ENCODE assay signal across 8 cellular contexts in genomic region chr2:68319397-68320117, GRCh38. TPM values are rescaled to one million over a fixed set of nuclear protein-coding genes. Genes with fewer than 3 reads are reported as not detected.
DNase-seq lines count a peak whose midpoint lies in the region; ATAC-seq and TF ChIP-seq lines count a peak whose summit lies in the region.

TSS of gene CNRIP1 (minus strand) at chr2:68319949. CDS start at chr2:68319400, 549 bp downstream.

- H3K27ac ChIP-seq in adrenal gland: peak within 1 kb of the TSS; percentile 10 to 91 (median 85)

- H3K4me1 ChIP-seq in adrenal gland (replicated peaks in 1 of 2) (peaks cover 7 to 18% of the 10 kb centered on the region in 2 donors), neuron (ENCODE audit: insufficient read depth, low read length) (peaks cover 15% of the 10 kb centered on the region)

- WGBS in adrenal gland, 4 donors: 0 to 1% (median 0%) methylated on average over 14 to 64 of the region's 64 CpGs

- intact Hi-C loops in adrenal gland (cut with DNase I) (no loop called here), Right ventricle myocardium inferior (cut with DNase I) (loop anchor here (1.0 to 2.0 kb wide), 2 partner anchors 33 to 67 kb away; partner anchors contain the start of gene PPP3R1)

- peak within 1 kb of the TSS; percentile 56 for H3K4me3 Mint-ChIP-seq in activated CD4-positive, alpha-beta T cell treated with anti-CD3 and anti-CD28 coated beads, Interleukin-2, amount 10 ng/mL, durations not matched to agents 7 days and 5 days

- H3K36me3 ChIP-seq in adrenal gland (replicated peaks in 1 of 2): peaks cover 0 to 4% of the 10 kb centered on the region in 2 donors
- H3K36me3 ChIP-seq in neuron (ENCODE audit: insufficient read depth, low read length): peaks cover 13% of the 10 kb centered on the region

- POLR2A ChIA-PET in activated CD4-positive, alpha-beta T cell treated with anti-CD3 and anti-CD28 coated beads, Interleukin-2, amount 10 ng/mL, durations not matched to agents 7 days and 5 days (lab: Charles Lee): no interaction called here

- H3K27me3 ChIP-seq in adrenal gland (no peaks in the 10 kb centered on the region), neuron (ENCODE audit: insufficient read depth, low read length) (no peaks in the 10 kb centered on the region)

- H3K9me3 ChIP-seq in adrenal gland (replicated peaks in 1 of 3): no peaks in the 10 kb centered on the region
- peaks cover 2% of the 10 kb centered on the region for H3K9me3 ChIP-seq in neuron (ENCODE audit: low read length)

- TF ChIP-seq POLR2A in adrenal gland (IDR thresholded peaks at IDR 0.05): peak in 1 of 2 donors; percentile 41

- H3K9me3 Mint-ChIP-seq in activated CD4-positive, alpha-beta T cell treated with anti-CD3 and anti-CD28 coated beads, Interleukin-2, amount 10 ng/mL, durations not matched to agents 7 days and 5 days: no peaks in the 10 kb centered on the region

- H3K4me1 Mint-ChIP-seq in activated CD4-positive, alpha-beta T cell treated with anti-CD3 and anti-CD28 coated beads, Interleukin-2, amount 10 ng/mL, durations not matched to agents 7 days and 5 days: peaks cover 4% of the 10 kb centered on the region

- peaks cover 70% of the 10 kb centered on the region for H3K27me3 Mint-ChIP-seq in activated CD4-positive, alpha-beta T cell treated with anti-CD3 and anti-CD28 coated beads, Interleukin-2, amount 10 ng/mL, durations not matched to agents 7 days and 5 days

- H3K36me3 Mint-ChIP-seq in activated CD4-positive, alpha-beta T cell treated with anti-CD3 and anti-CD28 coated beads, Interleukin-2, amount 10 ng/mL, durations not matched to agents 7 days and 5 days (ENCODE audit: low read depth): peaks cover 2% of the 10 kb centered on the region

- TF ChIP-seq CTCF in adrenal gland (IDR thresholded peaks at IDR 0.05): peak in 1 of 6 experiments; percentile 13

- no peak for DNase-seq in activated CD4-positive, alpha-beta T cell treated with anti-CD3 and anti-CD28 coated beads, Interleukin-2, amount 10 ng/mL, durations not matched to agents 7 days and 5 days
- no peak for DNase-seq in activated CD4-positive, alpha-beta T cell treated with anti-CD3 and anti-CD28 coated beads, Interleukin-2, amount 50 U/mL, for 4 hours
- peak; percentile 10 for DNase-seq in NCI-H2196 treated with DMSO at 0.1 percent for 48 hours (lab: John Stamatoyannopoulos, UW; ENCODE audit: unreplicated experiment)
- DNase-seq in adrenal gland: peak; percentile 53 to 82 (median 62)
- DNase-seq in Right ventricle myocardium inferior (ENCODE audit: missing footprints): peak; percentile 81
- no peak for DNase-seq in HuH-7 (ENCODE audit: low spot score)

- H3K4me3 ChIP-seq in adrenal gland (peak within 1 kb of the TSS; percentile 45 to 73 (median 60)), neuron (ENCODE audit: low read length) (peak within 1 kb of the TSS; percentile 58)

- H2AFZ ChIP-seq in neuron (ENCODE audit: low read depth, low read length): peak within 1 kb of the TSS; percentile 80

- H3K27ac Mint-ChIP-seq in activated CD4-positive, alpha-beta T cell treated with anti-CD3 and anti-CD28 coated beads, Interleukin-2, amount 10 ng/mL, durations not matched to agents 7 days and 5 days: no peak within 1 kb of the TSS

- CTCF ChIA-PET in activated CD4-positive, alpha-beta T cell treated with anti-CD3 and anti-CD28 coated beads, Interleukin-2, amount 10 ng/mL, durations not matched to agents 7 days and 5 days (lab: Charles Lee): interaction anchor here (0.7 to 1.6 kb wide), 2 partner anchors 14 to 27 kb away, joined by 3 read pairs; no protein-coding TSS in a partner anchor

- peak; percentile 83 for ATAC-seq in Right ventricle myocardium inferior
- no peak for ATAC-seq in GM19035 (IDR thresholded peaks at IDR 0.05; ENCODE audit: unreplicated experiment)

RNA-seq across cellular contexts. Expression of gene CNRIP1, which starts in this region (rescaled TPM):
- not detected for total RNA-seq in activated CD4-positive, alpha-beta T cell treated with anti-CD3 and anti-CD28 coated beads, Interleukin-2, amount 10 ng/mL, durations not matched to agents 7 days and 5 days
- total RNA-seq in adrenal gland (10 to 100 TPM in 6 of 8 donors, 1 to 10 TPM in 2; 4.3 to 16.6 (median 13.0) TPM), Right ventricle myocardium inferior (12.5 TPM)
- polyA plus RNA-seq in adrenal gland: 10 to 100 TPM; 12.6 to 15.5 (median 12.6) TPM

Comparison
In these comparisons a context has a peak if more than half of its experiments do, and no peak if none do; other contexts are left out.
1. RNA of gene CNRIP1 (total RNA-seq): 4.3 to 16.6 TPM in adrenal gland and 12.5 TPM in Right ventricle myocardium inferior (single experiment); not detected in activated CD4-positive, alpha-beta T cell treated with anti-CD3 and anti-CD28 coated beads, Interleukin-2, amount 10 ng/mL, durations not matched to agents 7 days and 5 days; every median in the first group is over 4 times any median in the second.
2. DNase-seq: peak in NCI-H2196 treated with DMSO at 0.1 percent for 48 hours (single experiment), adrenal gland (7 of 7) and Right ventricle myocardium inferior (single experiment); none in activated CD4-positive, alpha-beta T cell treated with anti-CD3 and anti-CD28 coated beads, Interleukin-2, amount 10 ng/mL, durations not matched to agents 7 days and 5 days (single experiment), activated CD4-positive, alpha-beta T cell treated with anti-CD3 and anti-CD28 coated beads, Interleukin-2, amount 50 U/mL, for 4 hours (0 of 2) and HuH-7 (single experiment).